ENCODE assay signal across 1 cellular context in the genomic region with DNA sequence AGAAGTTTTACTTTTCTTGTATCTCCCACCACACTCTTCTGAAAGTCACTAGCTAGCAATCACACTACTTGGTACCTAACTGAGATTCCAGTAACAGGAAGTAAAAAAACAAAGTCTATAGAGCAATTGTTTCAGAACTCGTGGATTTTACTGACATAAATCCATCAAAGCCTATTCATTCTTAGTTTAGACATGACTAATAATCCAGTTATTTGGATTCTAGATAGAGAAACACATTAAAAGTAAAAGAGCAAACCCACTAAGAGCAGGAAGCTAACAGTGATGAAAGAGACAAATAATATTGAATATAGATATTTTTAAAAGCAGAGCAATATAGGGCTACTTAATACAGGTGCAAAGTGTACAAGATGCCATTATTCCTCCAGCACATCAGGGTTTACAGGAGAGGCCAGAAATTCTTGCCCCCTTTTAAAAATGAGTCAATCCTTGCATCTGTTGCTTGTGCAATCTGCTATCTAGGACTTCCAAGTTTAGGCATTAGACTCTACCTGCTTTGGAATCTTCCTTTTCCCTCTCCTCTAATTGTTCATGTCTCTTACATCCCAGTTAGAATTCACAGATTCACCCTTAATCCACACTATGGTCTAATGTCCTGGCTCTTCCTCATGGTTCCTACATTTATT.
A peak's percentile ranks its signal among the peaks of the same experiment; 100 is the strongest.
TF ChIP-seq lines count a peak whose summit lies in the region.

No MANE protein-coding gene starts in this region.

TF ChIP-seq in HepG2, 621 proteins besides CTCF, POLR2A, EP300 and RAD21 (continued from another document):
- TF ChIP-seq ZNF574 (CRISPR knock-in tag; IDR thresholded peaks at IDR 0.05): no peak
- TF ChIP-seq SRY (CRISPR knock-in tag; IDR thresholded peaks at IDR 0.05): no peak
- TF ChIP-seq ZNF7 (CRISPR knock-in tag; IDR thresholded peaks at IDR 0.05): 0 out of 2 replicates have a peak, but pooled peaks have one; percentile 37
- no peak for TF ChIP-seq RFXANK (CRISPR knock-in tag; IDR thresholded peaks at IDR 0.05)
- no peak for TF ChIP-seq TFE3 (CRISPR knock-in tag; IDR thresholded peaks at IDR 0.05)
- no peak for TF ChIP-seq HOXA7 (CRISPR knock-in tag; IDR thresholded peaks at IDR 0.05)
- TF ChIP-seq THAP11 (CRISPR knock-in tag; IDR thresholded peaks at IDR 0.05): 0 out of 2 replicates have a peak, but pooled peaks have one; percentile 10
- TF ChIP-seq FOXA3 (CRISPR knock-in tag; IDR thresholded peaks at IDR 0.05): no peak
- TF ChIP-seq, protein P1, sequence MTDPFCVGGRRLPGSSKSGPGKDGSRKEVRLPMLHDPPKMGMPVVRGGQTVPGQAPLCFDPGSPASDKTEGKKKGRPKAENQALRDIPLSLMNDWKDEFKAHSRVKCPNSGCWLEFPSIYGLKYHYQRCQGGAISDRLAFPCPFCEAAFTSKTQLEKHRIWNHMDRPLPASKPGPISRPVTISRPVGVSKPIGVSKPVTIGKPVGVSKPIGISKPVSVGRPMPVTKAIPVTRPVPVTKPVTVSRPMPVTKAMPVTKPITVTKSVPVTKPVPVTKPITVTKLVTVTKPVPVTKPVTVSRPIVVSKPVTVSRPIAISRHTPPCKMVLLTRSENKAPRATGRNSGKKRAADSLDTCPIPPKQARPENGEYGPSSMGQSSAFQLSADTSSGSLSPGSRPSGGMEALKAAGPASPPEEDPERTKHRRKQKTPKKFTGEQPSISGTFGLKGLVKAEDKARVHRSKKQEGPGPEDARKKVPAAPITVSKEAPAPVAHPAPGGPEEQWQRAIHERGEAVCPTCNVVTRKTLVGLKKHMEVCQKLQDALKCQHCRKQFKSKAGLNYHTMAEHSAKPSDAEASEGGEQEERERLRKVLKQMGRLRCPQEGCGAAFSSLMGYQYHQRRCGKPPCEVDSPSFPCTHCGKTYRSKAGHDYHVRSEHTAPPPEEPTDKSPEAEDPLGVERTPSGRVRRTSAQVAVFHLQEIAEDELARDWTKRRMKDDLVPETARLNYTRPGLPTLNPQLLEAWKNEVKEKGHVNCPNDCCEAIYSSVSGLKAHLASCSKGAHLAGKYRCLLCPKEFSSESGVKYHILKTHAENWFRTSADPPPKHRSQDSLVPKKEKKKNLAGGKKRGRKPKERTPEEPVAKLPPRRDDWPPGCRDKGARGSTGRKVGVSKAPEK (CRISPR knock-in tag; IDR thresholded peaks at IDR 0.05; ENCODE audit: borderline replicate concordance): no peak
- TF ChIP-seq GZF1 (CRISPR knock-in tag; IDR thresholded peaks at IDR 0.05): no peak
- TF ChIP-seq CBFB (CRISPR knock-in tag; IDR thresholded peaks at IDR 0.05): no peak
- no peak for TF ChIP-seq MAFF (IDR thresholded peaks at IDR 0.05; ENCODE audit: low read depth, low read length)
- peak in 1 of 2 experiments; percentile 31; a peak in 1 of 4 replicates for TF ChIP-seq ATF4 (CRISPR knock-in tag; IDR thresholded peaks at IDR 0.05)
- peak; percentile 33; the same call in 1 of the 2 replicates for TF ChIP-seq BCL6 (CRISPR knock-in tag; IDR thresholded peaks at IDR 0.05)
- TF ChIP-seq, protein P2, sequence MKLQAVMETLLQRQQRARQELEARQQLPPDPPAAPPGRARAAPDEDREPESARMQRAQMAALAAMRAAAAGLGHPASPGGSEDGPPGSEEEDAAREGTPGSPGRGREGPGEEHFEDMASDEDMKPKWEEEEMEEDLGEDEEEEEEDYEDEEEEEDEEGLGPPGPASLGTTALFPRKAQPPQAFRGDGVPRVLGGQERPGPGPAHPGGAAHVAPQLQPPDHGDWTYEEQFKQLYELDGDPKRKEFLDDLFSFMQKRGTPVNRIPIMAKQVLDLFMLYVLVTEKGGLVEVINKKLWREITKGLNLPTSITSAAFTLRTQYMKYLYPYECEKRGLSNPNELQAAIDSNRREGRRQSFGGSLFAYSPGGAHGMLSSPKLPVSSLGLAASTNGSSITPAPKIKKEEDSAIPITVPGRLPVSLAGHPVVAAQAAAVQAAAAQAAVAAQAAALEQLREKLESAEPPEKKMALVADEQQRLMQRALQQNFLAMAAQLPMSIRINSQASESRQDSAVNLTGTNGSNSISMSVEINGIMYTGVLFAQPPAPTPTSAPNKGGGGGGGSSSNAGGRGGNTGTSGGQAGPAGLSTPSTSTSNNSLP (IDR thresholded peaks at IDR 0.05; ENCODE audit: low read depth, low read length): no peak
- no peak for TF ChIP-seq ZNF484 (CRISPR knock-in tag; IDR thresholded peaks at IDR 0.05; ENCODE audit: borderline replicate concordance, low read depth)
- TF ChIP-seq KLF6 (CRISPR knock-in tag; IDR thresholded peaks at IDR 0.05): no peak
